ENCODE assay signal across 27 cellular contexts in genomic region chr15:40922608-40923005, GRCh38. TPM values are rescaled to one million over a fixed set of nuclear protein-coding genes. Genes with fewer than 3 reads are reported as not detected.
"Had no signal": no experiment of that assay in that cellular context is flagged by ENCODE, and none has a peak within 500 bp of the region (broad histone marks: within the 10 kb centered on the region; RNA-seq: fewer than 3 reads in every experiment).

No MANE protein-coding gene starts in this region.

- H3K36me3 Mint-ChIP-seq: activated CD8-positive, alpha-beta memory T cell treated with anti-CD3 and anti-CD28 coated beads, Interleukin-2, amount 10 ng/mL, durations not matched to agents 7 days and 5 days; activated naive CD4-positive, alpha-beta T cell treated with anti-CD3 and anti-CD28 coated beads, Interleukin-2, amount 50 U/mL, for 24 hours; brain; T-cell had no signal

- FAIRE-seq: RCC 7860, TTC549 had no signal

- DNase-seq: activated B cell treated with CpG ODN at 0.5 μM for 24 hours; activated CD4-positive, alpha-beta T cell treated with anti-CD3 and anti-CD28 coated beads for 1 hour; activated CD4-positive, alpha-beta T cell treated with anti-CD3 and anti-CD28 coated beads, Interleukin-2, amount 10 ng/mL, durations not matched to agents 24 days and 14 days; activated CD4-positive, alpha-beta T cell treated with anti-CD3 and anti-CD28 coated beads, Interleukin-2, amount 50 U/mL, for 48 hours; activated CD8-positive, alpha-beta memory T cell treated with anti-CD3 and anti-CD28 coated beads, Interleukin-2, amount 10 ng/mL, durations not matched to agents 7 days and 5 days; activated effector memory CD4-positive, alpha-beta T cell treated with Interleukin-2 at 50 U/mL for 16 hours; activated naive CD4-positive, alpha-beta T cell; activated T-cell treated with anti-CD3 and anti-CD28 coated beads, Interleukin-2, amount 50 U/mL, for 24 hours; amniotic stem cell; MG63; NCI-H1105 treated with DMSO at 0.1 percent for 48 hours; NCI-H146; NCI-H187 treated with DMSO at 0.1 percent for 48 hours; NCI-H2081 treated with DMSO at 0.1 percent for 48 hours; NCI-H446; NCI-H524; SIG-M5; T-cell; T-helper 2 cell; T1000 had no signal

- H3K36me3 ChIP-seq: ascending aorta, MG63 had no signal

- H3K27ac ChIP-seq: ascending aorta, SK-N-MC had no signal

- H3K27ac Mint-ChIP-seq: activated B cell treated with CpG ODN at 0.5 μM for 24 hours; activated CD4-positive, alpha-beta T cell treated with anti-CD3 and anti-CD28 coated beads, Interleukin-2, amount 10 ng/mL, durations not matched to agents 24 days and 14 days; activated CD8-positive, alpha-beta memory T cell treated with anti-CD3 and anti-CD28 coated beads, Interleukin-2, amount 10 ng/mL, durations not matched to agents 7 days and 5 days; activated naive CD4-positive, alpha-beta T cell treated with anti-CD3 and anti-CD28 coated beads, Interleukin-2, amount 50 U/mL, for 24 hours; activated T-cell treated with anti-CD3 and anti-CD28 coated beads, Interleukin-2, amount 50 U/mL, for 24 hours; activated T-helper 1 cell treated with anti-CD3 and anti-CD28 coated beads, Interleukin-12 subunit alpha, Interleukin-12 subunit beta, Interleukin-2, Interleukin-4 antibody, amounts not matched to agents 30 ng/mL and 10 ng/mL and 1 ng/mL, durations not matched to agents 14 hours and 24 hours and 36 hours; T-cell had no signal

- ATAC-seq: activated CD8-positive, alpha-beta memory T cell treated with anti-CD3 and anti-CD28 coated beads, Interleukin-2, amount 10 ng/mL, durations not matched to agents 7 days and 5 days; T-cell had no signal

- H3K4me3 ChIP-seq: ascending aorta, MG63, SK-N-MC had no signal

- H3K9me3 ChIP-seq: ascending aorta, MG63 had no signal

- H3K4me3 Mint-ChIP-seq: activated B cell treated with CpG ODN at 0.5 μM for 24 hours; activated CD4-positive, alpha-beta T cell treated with anti-CD3 and anti-CD28 coated beads, Interleukin-2, amount 10 ng/mL, durations not matched to agents 24 days and 14 days; activated CD8-positive, alpha-beta memory T cell treated with anti-CD3 and anti-CD28 coated beads, Interleukin-2, amount 10 ng/mL, durations not matched to agents 7 days and 5 days; activated naive CD4-positive, alpha-beta T cell treated with anti-CD3 and anti-CD28 coated beads, Interleukin-2, amount 50 U/mL, for 24 hours; activated T-cell treated with anti-CD3 and anti-CD28 coated beads, Interleukin-2, amount 50 U/mL, for 24 hours; activated T-helper 1 cell treated with anti-CD3 and anti-CD28 coated beads, Interleukin-12 subunit alpha, Interleukin-12 subunit beta, Interleukin-2, Interleukin-4 antibody, amounts not matched to agents 30 ng/mL and 10 ng/mL and 1 ng/mL, durations not matched to agents 14 hours and 24 hours and 36 hours; T-cell had no signal

- H3K9me3 Mint-ChIP-seq: activated B cell treated with CpG ODN at 0.5 μM for 24 hours; activated CD4-positive, alpha-beta T cell treated with anti-CD3 and anti-CD28 coated beads, Interleukin-2, amount 10 ng/mL, durations not matched to agents 24 days and 14 days; activated naive CD4-positive, alpha-beta T cell treated with anti-CD3 and anti-CD28 coated beads, Interleukin-2, amount 50 U/mL, for 24 hours; activated T-cell treated with anti-CD3 and anti-CD28 coated beads, Interleukin-2, amount 50 U/mL, for 24 hours; activated T-helper 1 cell treated with anti-CD3 and anti-CD28 coated beads, Interleukin-12 subunit alpha, Interleukin-12 subunit beta, Interleukin-2, Interleukin-4 antibody, amounts not matched to agents 30 ng/mL and 10 ng/mL and 1 ng/mL, durations not matched to agents 14 hours and 24 hours and 36 hours; T-cell had no signal

- H3K27me3 ChIP-seq: ascending aorta, MG63 had no signal

RNA-seq across cellular contexts. Expression of gene DLL4, which starts 6.5 kb away (rescaled TPM):
- total RNA-seq: activated B cell treated with CpG ODN at 0.5 μM for 24 hours; activated CD4-positive, alpha-beta T cell treated with anti-CD3 and anti-CD28 coated beads, Interleukin-2, amount 10 ng/mL, durations not matched to agents 24 days and 14 days had no signal

RNA-seq across cellular contexts. Expression of gene RHOV, which starts 48.6 kb away (rescaled TPM):
- total RNA-seq: activated CD8-positive, alpha-beta memory T cell treated with anti-CD3 and anti-CD28 coated beads, Interleukin-2, amount 10 ng/mL, durations not matched to agents 7 days and 5 days; ascending aorta; T-cell had no signal
